Comparison of ENCODE assay signal across 8 cellular contexts in genomic region chr12:98424726-98425401, GRCh38.
A peak's percentile ranks its signal among the peaks of the same experiment; 100 is the strongest.
DNase-seq lines count a peak whose midpoint lies in the region; ATAC-seq and TF ChIP-seq lines count a peak whose summit lies in the region.

No MANE protein-coding gene starts in this region.

- intact Hi-C loops in naive thymus-derived CD4-positive, alpha-beta T cell (cut with micrococcal nuclease), result loop anchor here (1.0 to 5.0 kb wide), 6 partner anchors 28 to 229 kb away; no protein-coding TSS in a partner anchor

- TF ChIP-seq CTCF in epithelial cell of proximal tubule (conservative IDR thresholded peaks at IDR 0.05; ENCODE audit: low read depth, low read length), result peak; percentile 79

- CTCF ChIA-PET in naive thymus-derived CD4-positive, alpha-beta T cell (lab: Charles Lee), result interaction anchor here (1.0 to 1.3 kb wide), 5 partner anchors 67 to 226 kb away, joined by 3 to 5 read pairs (median 4); no protein-coding TSS in a partner anchor

- no peaks in the 10 kb centered on the region for H3K36me3 ChIP-seq in naive thymus-derived CD4-positive, alpha-beta T cell (ENCODE audit: control insufficient read depth in 2 of 3, insufficient read depth in 3 of 3, low read length in 3 of 3)

- peak; percentile 65 for DNase-seq in COLO829 (ENCODE audit: low spot score)
- DNase-seq in NCI-H82 treated with DMSO at 0.1 percent for 48 hours (lab: John Stamatoyannopoulos, UW; ENCODE audit: unreplicated experiment), result peak; percentile 87
- peak; percentile 5 for DNase-seq in activated CD8-positive, alpha-beta memory T cell treated with anti-CD3 and anti-CD28 coated beads, Interleukin-2, amount 50 U/mL, for 24 hours (ENCODE audit: extremely low read depth)
- DNase-seq in epithelial cell of proximal tubule (ENCODE audit: low read depth), result peak; percentile 93
- DNase-seq in naive thymus-derived CD4-positive, alpha-beta T cell, result peak; percentile 13 to 52 (median 44)
- DNase-seq in superior temporal gyrus (ENCODE audit: extremely low spot score), result peak; percentile 86

- POLR2A ChIA-PET in naive thymus-derived CD4-positive, alpha-beta T cell (lab: Charles Lee), result interaction anchor here (0.6 kb wide), 1 partner anchor 16 kb away, joined by 3 read pairs; no protein-coding TSS in a partner anchor

- no peaks in the 10 kb centered on the region for H3K27me3 ChIP-seq in naive thymus-derived CD4-positive, alpha-beta T cell (ENCODE audit: control insufficient read depth in 2 of 2, insufficient read depth in 2 of 2, low read length in 2 of 2)

- ATAC-seq in GM19463 (IDR thresholded peaks at IDR 0.05; ENCODE audit: unreplicated experiment) (peak; percentile 90), HG03571 (IDR thresholded peaks at IDR 0.05; ENCODE audit: unreplicated experiment) (peak; percentile 88)
- ATAC-seq in naive thymus-derived CD4-positive, alpha-beta T cell, result peak; percentile 83

- no peaks in the 10 kb centered on the region for H3K36me3 Mint-ChIP-seq in naive thymus-derived CD4-positive, alpha-beta T cell

- peaks cover 0 to 9% (median 0%) of the 10 kb centered on the region in 5 donors for H3K27me3 Mint-ChIP-seq in naive thymus-derived CD4-positive, alpha-beta T cell

- H3K27ac ChIP-seq in naive thymus-derived CD4-positive, alpha-beta T cell (ENCODE audit: low read depth, low read length), result no peak overlapping the region

- H3K9me3 ChIP-seq in naive thymus-derived CD4-positive, alpha-beta T cell (ENCODE audit: control insufficient read depth in 2 of 3, low read length in 3 of 3), result no peaks in the 10 kb centered on the region

- no peak overlapping the region for H3K4me3 ChIP-seq in epithelial cell of proximal tubule (ENCODE audit: low read depth, low read length)
- H3K4me3 ChIP-seq in naive thymus-derived CD4-positive, alpha-beta T cell (ENCODE audit: low read length), result no peak overlapping the region

- H3K4me1 ChIP-seq in naive thymus-derived CD4-positive, alpha-beta T cell (ENCODE audit: control insufficient read depth in 2 of 2, insufficient read depth in 2 of 2, low read length in 2 of 2), result no peaks in the 10 kb centered on the region

- H3K27ac Mint-ChIP-seq in naive thymus-derived CD4-positive, alpha-beta T cell, result no peak overlapping the region

- H3K9me3 Mint-ChIP-seq in naive thymus-derived CD4-positive, alpha-beta T cell, result no peaks in the 10 kb centered on the region

- H3K4me1 Mint-ChIP-seq in naive thymus-derived CD4-positive, alpha-beta T cell, result peaks cover 0 to 6% (median 5%) of the 10 kb centered on the region in 7 donors

- H3K4me3 Mint-ChIP-seq in naive thymus-derived CD4-positive, alpha-beta T cell, result no peak overlapping the region

Comparison
In these comparisons a context has a peak if more than half of its experiments do, and no peak if none do; other contexts are left out.
1. DNase-seq: peak in every context shown above with its lines; median percentile 93 in epithelial cell of proximal tubule; 87 in NCI-H82 treated with DMSO at 0.1 percent for 48 hours; 86 in superior temporal gyrus; 65 in COLO829; 44 in naive thymus-derived CD4-positive, alpha-beta T cell; 5 in activated CD8-positive, alpha-beta memory T cell treated with anti-CD3 and anti-CD28 coated beads, Interleukin-2, amount 50 U/mL, for 24 hours.